14 cellular contexts compared by ENCODE assay signal in the genomic region with DNA sequence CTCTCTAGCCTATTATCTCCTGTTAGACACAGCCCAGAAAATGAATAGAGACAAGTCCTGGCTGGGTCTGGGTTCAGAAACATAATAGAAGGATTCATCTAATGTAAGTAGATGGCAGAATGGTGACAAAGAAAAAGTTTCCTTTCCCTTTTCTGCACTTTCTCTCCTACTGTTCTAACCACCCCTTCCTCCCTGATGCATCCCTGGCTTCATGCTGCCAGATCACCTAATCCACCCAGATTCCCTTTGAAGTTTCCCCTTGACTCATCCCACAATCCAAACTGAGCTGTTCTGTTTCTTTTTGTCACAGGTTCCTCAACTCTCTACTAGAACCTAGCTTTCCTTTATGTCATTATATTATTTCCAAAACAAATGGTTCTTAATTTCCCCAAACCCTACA. TPM values are rescaled to one million over a fixed set of nuclear protein-coding genes. Genes with fewer than 3 reads are reported as not detected.
DNase-seq lines count a peak whose midpoint lies in the region; ATAC-seq and TF ChIP-seq lines count a peak whose summit lies in the region.
"Had no signal": no experiment of that assay in that cellular context is flagged by ENCODE, and none has a peak within 500 bp of the region (broad histone marks: within the 10 kb centered on the region; RNA-seq: fewer than 3 reads in every experiment).

No MANE protein-coding gene starts in this region.

- peaks cover 13% of the 10 kb centered on the region for H3K4me1 ChIP-seq in colonic mucosa
- H3K4me1 ChIP-seq: HAP-1 had no signal

- H3K4me3 Mint-ChIP-seq in nephron: no peak overlapping the region

- H3K27ac Mint-ChIP-seq in nephron: peak overlapping the region; percentile 86 to 97 (median 88)
- H3K27ac Mint-ChIP-seq: T-helper 17 cell had no signal

- H3K27me3 ChIP-seq in colonic mucosa: no peaks in the 10 kb centered on the region

- intact Hi-C loops in colonic mucosa (cut with DNase I): no loop called here

- H3K4me1 Mint-ChIP-seq in nephron: no peaks in the 10 kb centered on the region
- H3K4me1 Mint-ChIP-seq: T-helper 17 cell had no signal

- peak overlapping the region in 1 of 2 donors; percentile 64 for H3K9ac ChIP-seq in colonic mucosa (ENCODE audit: low read depth in 2 of 2, low read length in 2 of 2)

- no peaks in the 10 kb centered on the region for H3K9me3 ChIP-seq in colonic mucosa
- H3K9me3 ChIP-seq: HAP-1 had no signal

- H3K36me3 Mint-ChIP-seq in nephron (ENCODE audit: low read depth): no peaks in the 10 kb centered on the region
- H3K36me3 Mint-ChIP-seq: CD8-positive, alpha-beta memory T cell had no signal

- H3K36me3 ChIP-seq in colonic mucosa: no peaks in the 10 kb centered on the region
- H3K36me3 ChIP-seq: HAP-1 had no signal

- H3K9me3 Mint-ChIP-seq in nephron: peaks cover 4% of the 10 kb centered on the region

- H3K4me3 ChIP-seq in GM08714 (ENCODE audit: low read length) (peak overlapping the region; percentile 44), colonic mucosa (no peak overlapping the region)
- H3K4me3 ChIP-seq: HAP-1 had no signal

- no peak for ATAC-seq in activated CD4-positive, CD25-positive, alpha-beta regulatory T cell treated with anti-CD3 and anti-CD28 coated beads, Interleukin-2, amount 50 U/mL, for 24 hours
- no peak for ATAC-seq in left lobe of liver
- ATAC-seq: T-helper 17 cell had no signal

- TF ChIP-seq CTCF in colonic mucosa (IDR thresholded peaks at IDR 0.05) (no peak), nephron (IDR thresholded peaks at IDR 0.05; ENCODE audit: unreplicated experiment in 3 of 3) (no peak)

- DNase-seq in NAMALWA (ENCODE audit: low spot score) (peak; percentile 25), colonic mucosa (no peak), left lobe of liver (ENCODE audit: low spot score) (no peak), NK-92 (lab: John Stamatoyannopoulos, UW; ENCODE audit: unreplicated experiment) (no peak), nucleus accumbens (lab: John Stamatoyannopoulos, UW) (no peak)
- DNase-seq: aorta; CD8-positive, alpha-beta memory T cell; NK-92 treated with Interleukin-12 subunit alpha and Interleukin-12 subunit beta, amount 100 ng/mL, for 24 hours; T-helper 17 cell had no signal

- no peaks in the 10 kb centered on the region for H3K27me3 Mint-ChIP-seq in nephron (ENCODE audit: low read depth)
- H3K27me3 Mint-ChIP-seq: T-helper 17 cell had no signal

- peak overlapping the region; percentile 82 for H3K27ac ChIP-seq in colonic mucosa

RNA-seq across cellular contexts. Expression of a gene that starts 1.1 kb away (rescaled TPM):
- total RNA-seq in colonic mucosa: 10 to 100 TPM in 1 of 2 donors, 1 to 10 TPM in 1; 9.5 to 12.8 TPM
- total RNA-seq in left lobe of liver: 0.38 TPM
- total RNA-seq: endothelial cell of umbilical vein had no signal
